Comparison of ENCODE assay signal across 1 cellular context in genomic region chr1:28259252-28259934, GRCh38.
TF ChIP-seq lines count a peak whose summit lies in the region.

Gene SESN2, plus strand, starts transcription at chr1:28259518. Its CDS starts 330 bp downstream, at chr1:28259848.

TF ChIP-seq in HepG2, 621 proteins besides CTCF, POLR2A, EP300 and RAD21 (continued from another document and continues in another):
- TF ChIP-seq ZNF414 (CRISPR knock-in tag; IDR thresholded peaks at IDR 0.05): peak; percentile 66; the same call in 1 of the 2 replicates
- peak; percentile 15 for TF ChIP-seq HNRNPLL (IDR thresholded peaks at IDR 0.05; ENCODE audit: low read depth, low read length, poor library complexity, severe bottlenecking)
- peak; percentile 80 for TF ChIP-seq DR1 (CRISPR knock-in tag; IDR thresholded peaks at IDR 0.05)
- TF ChIP-seq MXD4 (CRISPR knock-in tag; IDR thresholded peaks at IDR 0.05): peak; percentile 33; the same call in 1 of the 2 replicates
- no peak for TF ChIP-seq TCF7 (IDR thresholded peaks at IDR 0.05; ENCODE audit: low read depth)
- 0 out of 2 replicates have a peak, but pooled peaks have one; percentile 46 for TF ChIP-seq ARNT2 (CRISPR knock-in tag; IDR thresholded peaks at IDR 0.05; ENCODE audit: low read depth)
- no peak for TF ChIP-seq PAWR (CRISPR knock-in tag; IDR thresholded peaks at IDR 0.05; ENCODE audit: borderline replicate concordance)
- peak; percentile 65; the same call in 1 of the 2 replicates for TF ChIP-seq KDM5A (IDR thresholded peaks at IDR 0.05; ENCODE audit: borderline replicate concordance, low read length)
- no peak for TF ChIP-seq ZBTB7A (CRISPR knock-in tag; IDR thresholded peaks at IDR 0.05)
- no peak for TF ChIP-seq KLF11 (CRISPR knock-in tag; IDR thresholded peaks at IDR 0.05)
- no peak for TF ChIP-seq FUBP1 (CRISPR knock-in tag; IDR thresholded peaks at IDR 0.05; ENCODE audit: borderline replicate concordance)
- TF ChIP-seq SMARCE1 (IDR thresholded peaks at IDR 0.05; ENCODE audit: borderline replicate concordance): no peak
- no peak for TF ChIP-seq SIX1 (CRISPR knock-in tag; IDR thresholded peaks at IDR 0.05; ENCODE audit: borderline replicate concordance)
- TF ChIP-seq HNRNPH1 (optimal IDR thresholded peaks at IDR 0.05; ENCODE audit: low read depth, low read length): no peak
- TF ChIP-seq FOXK2 (IDR thresholded peaks at IDR 0.05): no peak
- TF ChIP-seq ZNF772 (CRISPR knock-in tag; IDR thresholded peaks at IDR 0.05): peak; percentile 45
- TF ChIP-seq TAF15 (IDR thresholded peaks at IDR 0.05; ENCODE audit: low read depth, low read length, poor library complexity, severe bottlenecking): no peak
- no peak for TF ChIP-seq BHLHE40 (IDR thresholded peaks at IDR 0.05; ENCODE audit: low read length)
- TF ChIP-seq TARDBP (CRISPR knock-in tag; IDR thresholded peaks at IDR 0.05): peak; percentile 36; the same call in 1 of the 2 replicates
- TF ChIP-seq ZNF280B (CRISPR knock-in tag; IDR thresholded peaks at IDR 0.05; ENCODE audit: borderline replicate concordance): peak; percentile 72
- TF ChIP-seq PCBP1 (IDR thresholded peaks at IDR 0.05; ENCODE audit: borderline replicate concordance, low read depth, low read length): no peak
- no peak for TF ChIP-seq RARA (CRISPR knock-in tag; IDR thresholded peaks at IDR 0.05)
- TF ChIP-seq PITX1 (CRISPR knock-in tag; IDR thresholded peaks at IDR 0.05): 0 out of 2 replicates have a peak, but pooled peaks have one; percentile 51
- TF ChIP-seq BORCS8-MEF2B (CRISPR knock-in tag; IDR thresholded peaks at IDR 0.05): no peak
- TF ChIP-seq ZNF784 (CRISPR knock-in tag; IDR thresholded peaks at IDR 0.05; ENCODE audit: borderline replicate concordance): no peak
- peak; percentile 31; the same call in 1 of the 2 replicates for TF ChIP-seq ZNF501 (CRISPR knock-in tag; IDR thresholded peaks at IDR 0.05)
- TF ChIP-seq ZNF101 (CRISPR knock-in tag; IDR thresholded peaks at IDR 0.05; ENCODE audit: borderline replicate concordance, low read depth): no peak
- peak; percentile 97 for TF ChIP-seq RFXAP (CRISPR knock-in tag; IDR thresholded peaks at IDR 0.05; ENCODE audit: borderline replicate concordance)
- peak; percentile 95 for TF ChIP-seq HOXA5 (CRISPR knock-in tag; IDR thresholded peaks at IDR 0.05)
- TF ChIP-seq ZNF550 (CRISPR knock-in tag; IDR thresholded peaks at IDR 0.05; ENCODE audit: borderline replicate concordance): no peak
- TF ChIP-seq PHF8 (CRISPR knock-in tag; IDR thresholded peaks at IDR 0.05): peak; percentile 67
- TF ChIP-seq ZNF800 (CRISPR knock-in tag; IDR thresholded peaks at IDR 0.05): 0 out of 2 replicates have a peak, but pooled peaks have one; percentile 28
- TF ChIP-seq NFAT5 (CRISPR knock-in tag; IDR thresholded peaks at IDR 0.05): 0 out of 2 replicates have a peak, but pooled peaks have one; percentile 47
- peak; percentile 71 for TF ChIP-seq ZNF878 (CRISPR knock-in tag; IDR thresholded peaks at IDR 0.05)
- no peak for TF ChIP-seq ATRX (CRISPR knock-in tag; IDR thresholded peaks at IDR 0.05; ENCODE audit: borderline replicate concordance)
- 0 out of 2 replicates have a peak, but pooled peaks have one; percentile 66 for TF ChIP-seq AKAP8 (CRISPR knock-in tag; IDR thresholded peaks at IDR 0.05)
- no peak for TF ChIP-seq FLYWCH1 (CRISPR knock-in tag; IDR thresholded peaks at IDR 0.05)
- no peak for TF ChIP-seq HIC2 (CRISPR knock-in tag; IDR thresholded peaks at IDR 0.05; ENCODE audit: low read depth)
- no peak for TF ChIP-seq KLF13 (CRISPR knock-in tag; IDR thresholded peaks at IDR 0.05)
- no peak for TF ChIP-seq ZNF510 (CRISPR knock-in tag; IDR thresholded peaks at IDR 0.05; ENCODE audit: low read depth)
- TF ChIP-seq ZNF7 (CRISPR knock-in tag; IDR thresholded peaks at IDR 0.05): 0 out of 2 replicates have a peak, but pooled peaks have one; percentile 3
- 0 out of 2 replicates have a peak, but pooled peaks have one; percentile 48 for TF ChIP-seq TEF (CRISPR knock-in tag; IDR thresholded peaks at IDR 0.05)
- TF ChIP-seq FOXC1 (CRISPR knock-in tag; IDR thresholded peaks at IDR 0.05; ENCODE audit: borderline replicate concordance): peak; percentile 84
- peak; percentile 53; the same call in 1 of the 2 replicates for TF ChIP-seq ZFX (CRISPR knock-in tag; IDR thresholded peaks at IDR 0.05; ENCODE audit: low read depth)
- no peak for TF ChIP-seq ZNF484 (CRISPR knock-in tag; IDR thresholded peaks at IDR 0.05; ENCODE audit: borderline replicate concordance, low read depth)
- TF ChIP-seq SAP130 (CRISPR knock-in tag; IDR thresholded peaks at IDR 0.05; ENCODE audit: low read depth): peak; percentile 87; the same call in 1 of the 2 replicates
- TF ChIP-seq ZNF235 (CRISPR knock-in tag; IDR thresholded peaks at IDR 0.05; ENCODE audit: borderline replicate concordance): 0 out of 2 replicates have a peak, but pooled peaks have one; percentile 42
- no peak for TF ChIP-seq PLRG1 (conservative IDR thresholded peaks at IDR 0.05)
- TF ChIP-seq ZNF761 (CRISPR knock-in tag; conservative IDR thresholded peaks at IDR 0.05): no peak
- no peak for TF ChIP-seq HNRNPL (IDR thresholded peaks at IDR 0.05; ENCODE audit: low read depth, low read length)
- TF ChIP-seq ZNF549 (CRISPR knock-in tag; IDR thresholded peaks at IDR 0.05): no peak
- TF ChIP-seq SPEN (CRISPR knock-in tag; IDR thresholded peaks at IDR 0.05; ENCODE audit: low read depth): 0 out of 2 replicates have a peak, but pooled peaks have one; percentile 46
- peak; percentile 94; the same call in 1 of the 2 replicates for TF ChIP-seq DDIT3 (CRISPR knock-in tag; IDR thresholded peaks at IDR 0.05)
- 0 out of 2 replicates have a peak, but pooled peaks have one; percentile 22 for TF ChIP-seq PBX3 (CRISPR knock-in tag; IDR thresholded peaks at IDR 0.05; ENCODE audit: borderline replicate concordance)
